Comparison of ENCODE assay signal across 21 cellular contexts in the genomic region with DNA sequence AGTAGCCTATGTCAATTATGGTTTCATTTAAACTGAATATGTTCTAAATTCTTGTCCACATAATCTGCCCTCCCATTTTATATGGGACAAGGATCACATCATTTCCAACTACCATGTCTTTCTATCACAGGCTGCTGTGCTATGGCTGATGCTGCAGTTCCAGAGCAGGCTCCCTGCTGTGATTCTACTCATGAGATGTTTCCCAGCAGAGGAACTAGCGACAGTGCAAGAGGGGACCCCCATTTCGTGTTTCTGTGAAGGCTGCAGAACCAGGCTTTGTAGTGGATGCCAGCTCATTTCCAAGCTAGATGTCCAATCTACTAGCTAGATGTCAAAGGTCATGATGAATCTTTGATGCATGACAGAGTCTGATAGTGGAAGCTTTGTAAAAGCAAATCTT. TPM values are rescaled to one million over a fixed set of nuclear protein-coding genes. Genes with fewer than 3 reads are reported as not detected.
A peak's percentile ranks its signal among the peaks of the same experiment; 100 is the strongest.
DNase-seq lines count a peak whose midpoint lies in the region; ATAC-seq, FAIRE-seq and TF ChIP-seq lines count a peak whose summit lies in the region.
"Had no signal": no experiment of that assay in that cellular context is flagged by ENCODE, and none has a peak within 500 bp of the region (broad histone marks: within the 10 kb centered on the region; RNA-seq: fewer than 3 reads in every experiment).

No MANE protein-coding gene starts in this region.

- FAIRE-seq in H54 (lab: Jason Lieb, UNC), result no peak

- ATAC-seq in HG03442 (IDR thresholded peaks at IDR 0.05; ENCODE audit: unreplicated experiment), result no peak

- TF ChIP-seq POLR2A in H54 (IDR thresholded peaks at IDR 0.05; ENCODE audit: low read depth, low read length), result no peak

- in situ Hi-C loops in Caki2 (cut with HindIII; ENCODE audit: low pct_unique_long_range_greater_than_20kb, low sequenced_read_pairs), result no loop called here

- DNase-seq in Caki2 (ENCODE audit: low read depth) (peak; percentile 42), NCI-H226 (peak; percentile 28), kidney glomerular epithelial cell (lab: John Stamatoyannopoulos, UW) (peak; percentile 20), retina (peak; percentile 42), DMS153 (lab: John Stamatoyannopoulos, UW) (no peak), H54 (ENCODE audit: insufficient read length, low spot score) (no peak)
- DNase-seq: Caco-2; CD4-positive, alpha-beta memory T cell; GF-D8; Kasumi-1; NCI-H1694; NCI-H2081; NCI-H2171 treated with DMSO at 0.1 percent for 48 hours; NCI-H774; Right ventricle myocardium superior had no signal

RNA-seq across cellular contexts. Expression of a gene that starts 21.2 kb away (rescaled TPM):
- total RNA-seq in Caki2 (2014; rRNA removed; shearing (Covaris generic); ENCODE audit: low replicate concordance), result 4.5 TPM in 2 replicates
- total RNA-seq: Caco-2; CD4-positive, alpha-beta memory T cell; H4; MCF 10A; NCI-H460; Right ventricle myocardium superior; SK-MEL-5; T-helper 1 cell treated with Interleukin-12 subunit alpha and Interleukin-12 subunit beta and Interleukin-4 antibody, amounts not matched to agents 30 ng/mL and 1 ng/mL, for 36 hours had no signal

Comparison
In these comparisons a context has a peak if more than half of its experiments do, and no peak if none do; other contexts are left out.
1. DNase-seq: peak in Caki2 (single experiment), NCI-H226 (single experiment), kidney glomerular epithelial cell (single experiment) and retina (single experiment); none in DMS153 (single experiment) and H54 (single experiment).